In genomic region chr20:32261644-32262043, GRCh38 we compare ENCODE assay signal across 29 cellular contexts.
"Had no signal": no experiment of that assay in that cellular context is flagged by ENCODE, and none has a peak within 500 bp of the region (broad histone marks: within the 10 kb centered on the region; RNA-seq: fewer than 3 reads in every experiment).

No MANE protein-coding gene starts in this region.

- ATAC-seq: effector memory CD8-positive, alpha-beta T cell; esophagus mucosa; foreskin keratinocyte; gastrocnemius medialis; gastroesophageal sphincter; heart left ventricle; heart right ventricle had no signal

- H3K4me3 ChIP-seq: colonic mucosa, coronary artery, dorsolateral prefrontal cortex, esophagus muscularis mucosa, esophagus squamous epithelium, gastrocnemius medialis, gastroesophageal sphincter, heart left ventricle, heart right ventricle had no signal

- H3K9me3 Mint-ChIP-seq: dendritic cell treated with granulocyte-macrophage colony-stimulating factor and Interleukin-4, amounts not matched to agents 40 ng/mL and 50 ng/mL, for 4 days; effector memory CD8-positive, alpha-beta T cell; endodermal cell had no signal

- H3K27ac Mint-ChIP-seq: dendritic cell treated with granulocyte-macrophage colony-stimulating factor and Interleukin-4, amounts not matched to agents 40 ng/mL and 50 ng/mL, for 4 days; effector memory CD8-positive, alpha-beta T cell; endodermal cell had no signal

- H3K27me3 ChIP-seq: colonic mucosa, dorsolateral prefrontal cortex, esophagus muscularis mucosa, esophagus squamous epithelium, foreskin keratinocyte, gastrocnemius medialis, gastroesophageal sphincter, heart left ventricle, heart right ventricle had no signal

- DNase-seq: colonic mucosa; cortex of kidney; dermis blood vessel endothelial cell; dorsolateral prefrontal cortex; effector CD4-positive, alpha-beta T cell; effector CD8-positive, alpha-beta T cell; effector memory CD4-positive, alpha-beta T cell; effector memory CD8-positive, alpha-beta T cell; endodermal cell; erythroblast; esophagus squamous epithelium; foreskin fibroblast; foreskin keratinocyte; foreskin melanocyte; gastrocnemius medialis; glutamatergic neuron; head of caudate nucleus; heart left ventricle; heart right ventricle had no signal

- FAIRE-seq: colon, endometrium, endothelial cell of umbilical vein, frontal cortex had no signal

- H3K27ac ChIP-seq: colonic mucosa, coronary artery, dorsolateral prefrontal cortex, epithelial cell of prostate, esophagus muscularis mucosa, esophagus squamous epithelium, foreskin keratinocyte, gastrocnemius medialis, gastroesophageal sphincter, heart left ventricle, heart right ventricle had no signal

- H3K9me3 ChIP-seq: colonic mucosa, esophagus muscularis mucosa, esophagus squamous epithelium, gastrocnemius medialis, gastroesophageal sphincter, heart left ventricle, heart right ventricle had no signal

- H3K36me3 ChIP-seq: colonic mucosa, esophagus muscularis mucosa, esophagus squamous epithelium, gastrocnemius medialis, gastroesophageal sphincter, heart left ventricle, heart right ventricle had no signal

- H3K4me3 Mint-ChIP-seq: dendritic cell treated with granulocyte-macrophage colony-stimulating factor and Interleukin-4, amounts not matched to agents 40 ng/mL and 50 ng/mL, for 4 days; effector memory CD8-positive, alpha-beta T cell; endodermal cell had no signal

- H3K27me3 Mint-ChIP-seq: dendritic cell treated with granulocyte-macrophage colony-stimulating factor and Interleukin-4, amounts not matched to agents 40 ng/mL and 50 ng/mL, for 4 days; effector memory CD8-positive, alpha-beta T cell had no signal

- H3K4me1 ChIP-seq: colonic mucosa, esophagus muscularis mucosa, foreskin keratinocyte, gastrocnemius medialis, heart left ventricle, heart right ventricle had no signal
